In the genomic region with DNA sequence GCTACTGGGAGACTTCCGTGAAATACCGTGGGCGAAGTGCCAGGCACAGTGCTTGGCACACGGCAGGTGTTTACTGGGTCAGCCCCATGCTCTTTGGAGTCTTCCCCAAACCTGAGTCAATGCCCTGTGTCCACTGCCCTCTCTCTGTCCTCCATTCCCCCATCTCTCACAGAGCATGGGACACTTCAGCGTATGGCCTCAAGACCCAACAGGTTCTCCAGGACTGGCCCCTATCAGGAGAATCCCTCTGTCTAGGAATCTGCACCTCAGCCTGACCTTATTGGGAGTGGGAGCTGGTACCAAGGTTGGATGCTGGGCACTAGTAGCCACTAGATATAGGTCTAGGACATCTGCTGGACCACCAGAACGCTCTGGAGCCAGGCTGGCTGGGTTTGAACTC, we compare ENCODE assay signal across 30 cellular contexts.
"Had no signal": no experiment of that assay in that cellular context is flagged by ENCODE, and none has a peak within 500 bp of the region (broad histone marks: within the 10 kb centered on the region; RNA-seq: fewer than 3 reads in every experiment).

No MANE protein-coding gene starts in this region.

- H3K4me1 ChIP-seq: breast epithelium, colonic mucosa had no signal

- H3K27ac ChIP-seq: breast epithelium, cardiac muscle cell, colonic mucosa, epithelial cell of prostate, esophagus squamous epithelium had no signal

- H3K4me3 ChIP-seq: breast epithelium, cardiac muscle cell, colonic mucosa, esophagus squamous epithelium had no signal

- H3K27me3 Mint-ChIP-seq: activated CD4-positive, alpha-beta T cell treated with anti-CD3 and anti-CD28 coated beads, Interleukin-2, amount 10 ng/mL, durations not matched to agents 24 days and 14 days had no signal

- ATAC-seq: activated CD4-positive, alpha-beta T cell treated with anti-CD3 and anti-CD28 coated beads for 36 hours; activated T-helper 17 cell treated with anti-CD3 and anti-CD28 coated beads, Interleukin-2, amount 50 U/mL, for 72 hours had no signal

- FAIRE-seq: astrocyte, endometrium, endothelial cell of umbilical vein had no signal

- H3K27ac Mint-ChIP-seq: activated CD4-positive, alpha-beta memory T cell treated with anti-CD3 and anti-CD28 coated beads for 36 hours; activated CD4-positive, alpha-beta T cell treated with anti-CD3 and anti-CD28 coated beads for 36 hours; activated CD4-positive, alpha-beta T cell treated with anti-CD3 and anti-CD28 coated beads, Interleukin-2, amount 10 ng/mL, durations not matched to agents 24 days and 14 days; activated naive CD8-positive, alpha-beta T cell; activated T-cell treated with anti-CD3 and anti-CD28 coated beads, Interleukin-2, amount 50 U/mL, for 24 hours; activated T-helper 17 cell treated with anti-CD3 and anti-CD28 coated beads, Interleukin-2, amount 50 U/mL, for 72 hours had no signal

- H3K4me3 Mint-ChIP-seq: activated CD4-positive, alpha-beta memory T cell treated with anti-CD3 and anti-CD28 coated beads for 36 hours; activated CD4-positive, alpha-beta T cell treated with anti-CD3 and anti-CD28 coated beads for 36 hours; activated CD4-positive, alpha-beta T cell treated with anti-CD3 and anti-CD28 coated beads, Interleukin-2, amount 10 ng/mL, durations not matched to agents 24 days and 14 days; activated naive CD8-positive, alpha-beta T cell; activated T-cell treated with anti-CD3 and anti-CD28 coated beads, Interleukin-2, amount 50 U/mL, for 24 hours; activated T-helper 17 cell treated with anti-CD3 and anti-CD28 coated beads, Interleukin-2, amount 50 U/mL, for 72 hours had no signal

- H3K9me3 Mint-ChIP-seq: activated CD4-positive, alpha-beta memory T cell treated with anti-CD3 and anti-CD28 coated beads for 36 hours; activated CD4-positive, alpha-beta T cell treated with anti-CD3 and anti-CD28 coated beads, Interleukin-2, amount 10 ng/mL, durations not matched to agents 24 days and 14 days; activated T-cell treated with anti-CD3 and anti-CD28 coated beads, Interleukin-2, amount 50 U/mL, for 24 hours; activated T-helper 17 cell treated with anti-CD3 and anti-CD28 coated beads, Interleukin-2, amount 50 U/mL, for 72 hours had no signal

- H3K36me3 Mint-ChIP-seq: activated CD4-positive, alpha-beta memory T cell treated with anti-CD3 and anti-CD28 coated beads for 36 hours; activated naive CD8-positive, alpha-beta T cell had no signal

- DNase-seq: activated CD4-positive, alpha-beta memory T cell treated with anti-CD3 and anti-CD28 coated beads for 36 hours; activated CD4-positive, alpha-beta T cell treated with anti-CD3 and anti-CD28 coated beads for 36 hours; activated CD4-positive, alpha-beta T cell treated with anti-CD3 and anti-CD28 coated beads, Interleukin-2, amount 10 ng/mL, durations not matched to agents 24 days and 14 days; activated CD4-positive, CD25-positive, alpha-beta regulatory T cell; activated CD4-positive, CD25-positive, alpha-beta regulatory T cell treated with anti-CD3 and anti-CD28 coated beads, Interleukin-2, amount 50 U/mL, for 72 hours; activated CD8-positive, alpha-beta memory T cell treated with anti-CD3 and anti-CD28 coated beads, Interleukin-2, amount 50 U/mL, for 48 hours; activated effector memory CD4-positive, alpha-beta T cell treated with Interleukin-2 at 50 U/mL for 16 hours; activated gamma-delta T cell treated with Interleukin-2 at 50 U/mL for 16 hours; activated naive CD4-positive, alpha-beta T cell treated with anti-CD3 and anti-CD28 coated beads, Interleukin-2, amount 50 U/mL, for 16 hours; activated naive CD4-positive, alpha-beta T cell treated with Interleukin-2 at 50 U/mL for 16 hours; activated T-cell treated with anti-CD3 and anti-CD28 coated beads for 4 hours; activated T-cell treated with anti-CD3 and anti-CD28 coated beads, Interleukin-2, amount 50 U/mL, for 24 hours; amniotic stem cell; anterior cingulate cortex; central memory CD4-positive, alpha-beta T cell; cerebellar nuclear complex; colonic mucosa; effector CD8-positive, alpha-beta T cell; esophagus squamous epithelium; foreskin melanocyte; head of caudate nucleus; T-helper 2 cell had no signal

- H3K36me3 ChIP-seq: breast epithelium, cardiac muscle cell, colonic mucosa, esophagus squamous epithelium had no signal

- H3K27me3 ChIP-seq: breast epithelium, cardiac muscle cell, colonic mucosa had no signal

- H3K9me3 ChIP-seq: breast epithelium, colonic mucosa, esophagus squamous epithelium had no signal
